ENCODE assay signal across 32 cellular contexts in genomic region chr10:105070249-105070648, GRCh38.
"Had no signal": no experiment of that assay in that cellular context is flagged by ENCODE, and none has a peak within 500 bp of the region (broad histone marks: within the 10 kb centered on the region; RNA-seq: fewer than 3 reads in every experiment).

No MANE protein-coding gene starts in this region.

- H3K4me1 Mint-ChIP-seq: activated CD4-positive, alpha-beta memory T cell treated with anti-CD3 and anti-CD28 coated beads, Interleukin-2, amount 10 ng/mL, durations not matched to agents 7 days and 5 days; activated CD4-positive, alpha-beta T cell treated with anti-CD3 and anti-CD28 coated beads for 36 hours; activated CD4-positive, alpha-beta T cell treated with anti-CD3 and anti-CD28 coated beads, Interleukin-2, amount 10 ng/mL, durations not matched to agents 7 days and 5 days; activated naive CD4-positive, alpha-beta T cell treated with anti-CD3 and anti-CD28 coated beads, Interleukin-2, amount 50 U/mL, for 24 hours; activated naive CD8-positive, alpha-beta T cell treated with anti-CD3 and anti-CD28 coated beads for 36 hours; activated naive CD8-positive, alpha-beta T cell treated with anti-CD3 and anti-CD28 coated beads, Interleukin-2, amount 50 U/mL, for 24 hours had no signal

- H3K27me3 Mint-ChIP-seq: activated CD4-positive, alpha-beta memory T cell treated with anti-CD3 and anti-CD28 coated beads, Interleukin-2, amount 10 ng/mL, durations not matched to agents 7 days and 5 days; activated CD4-positive, alpha-beta T cell treated with anti-CD3 and anti-CD28 coated beads for 36 hours; activated CD4-positive, alpha-beta T cell treated with anti-CD3 and anti-CD28 coated beads, Interleukin-2, amount 10 ng/mL, durations not matched to agents 7 days and 5 days; activated naive CD4-positive, alpha-beta T cell treated with anti-CD3 and anti-CD28 coated beads, Interleukin-2, amount 50 U/mL, for 24 hours; activated naive CD8-positive, alpha-beta T cell treated with anti-CD3 and anti-CD28 coated beads, Interleukin-2, amount 50 U/mL, for 24 hours; brain had no signal

- ATAC-seq: activated CD4-positive, alpha-beta T cell treated with anti-CD3 and anti-CD28 coated beads for 36 hours; activated naive CD8-positive, alpha-beta T cell treated with anti-CD3 and anti-CD28 coated beads, Interleukin-2, amount 50 U/mL, for 24 hours; activated T-cell treated with anti-CD3 and anti-CD28 coated beads, Interleukin-2, amount 50 U/mL, for 4 hours; gastroesophageal sphincter had no signal

- H3K4me1 ChIP-seq: adrenal gland, breast epithelium, colonic mucosa, esophagus squamous epithelium, gastroesophageal sphincter had no signal

- H3K9me3 ChIP-seq: adrenal gland, breast epithelium, colonic mucosa, esophagus squamous epithelium, gastroesophageal sphincter had no signal

- DNase-seq: activated CD4-positive, alpha-beta memory T cell treated with anti-CD3 and anti-CD28 coated beads, Interleukin-2, amount 10 ng/mL, durations not matched to agents 7 days and 5 days; activated CD4-positive, alpha-beta T cell treated with anti-CD3 and anti-CD28 coated beads for 36 hours; activated CD4-positive, alpha-beta T cell treated with anti-CD3 and anti-CD28 coated beads, Interleukin-2, amount 10 ng/mL, durations not matched to agents 7 days and 5 days; activated CD4-positive, alpha-beta T cell treated with anti-CD3 and anti-CD28 coated beads, Interleukin-2, amount 50 U/mL, for 4 hours; activated CD4-positive, CD25-positive, alpha-beta regulatory T cell; activated CD4-positive, CD25-positive, alpha-beta regulatory T cell treated with anti-CD3 and anti-CD28 coated beads, Interleukin-2, amount 50 U/mL, for 72 hours; activated CD8-positive, alpha-beta memory T cell treated with anti-CD3 and anti-CD28 coated beads, Interleukin-2, amount 50 U/mL, for 48 hours; activated effector memory CD4-positive, alpha-beta T cell treated with anti-CD3 and anti-CD28 coated beads, Interleukin-2, amount 50 U/mL, for 16 hours; activated naive CD4-positive, alpha-beta T cell treated with anti-CD3 and anti-CD28 coated beads for 36 hours; activated naive CD8-positive, alpha-beta T cell treated with anti-CD3 and anti-CD28 coated beads for 36 hours; activated naive CD8-positive, alpha-beta T cell treated with anti-CD3 and anti-CD28 coated beads, Interleukin-2, amount 50 U/mL, for 24 hours; activated T-cell treated with anti-CD3 and anti-CD28 coated beads for 4 hours; activated T-cell treated with anti-CD3 and anti-CD28 coated beads, Interleukin-2, amount 50 U/mL, for 4 hours; adrenal gland; amygdala; aorta; central memory CD4-positive, alpha-beta T cell; cerebellar nuclear complex; colonic mucosa; effector CD8-positive, alpha-beta T cell; erythroblast; esophagus squamous epithelium; foreskin melanocyte; head of caudate nucleus; T-helper 2 cell had no signal

- H3K4me3 ChIP-seq: adrenal gland, breast epithelium, cardiac muscle cell, colonic mucosa, esophagus squamous epithelium, gastroesophageal sphincter had no signal

- H3K27me3 ChIP-seq: adrenal gland, breast epithelium, cardiac muscle cell, colonic mucosa, esophagus squamous epithelium, gastroesophageal sphincter had no signal

- H3K4me3 Mint-ChIP-seq: activated CD4-positive, alpha-beta memory T cell treated with anti-CD3 and anti-CD28 coated beads, Interleukin-2, amount 10 ng/mL, durations not matched to agents 7 days and 5 days; activated CD4-positive, alpha-beta T cell treated with anti-CD3 and anti-CD28 coated beads for 36 hours; activated CD4-positive, alpha-beta T cell treated with anti-CD3 and anti-CD28 coated beads, Interleukin-2, amount 10 ng/mL, durations not matched to agents 7 days and 5 days; activated naive CD4-positive, alpha-beta T cell treated with anti-CD3 and anti-CD28 coated beads for 36 hours; activated naive CD4-positive, alpha-beta T cell treated with anti-CD3 and anti-CD28 coated beads, Interleukin-2, amount 50 U/mL, for 24 hours; activated naive CD8-positive, alpha-beta T cell treated with anti-CD3 and anti-CD28 coated beads for 36 hours; activated naive CD8-positive, alpha-beta T cell treated with anti-CD3 and anti-CD28 coated beads, Interleukin-2, amount 50 U/mL, for 24 hours; activated T-cell treated with anti-CD3 and anti-CD28 coated beads, Interleukin-2, amount 50 U/mL, for 4 hours; activated T-helper 1 cell treated with anti-CD3 and anti-CD28 coated beads, Interleukin-12 subunit alpha, Interleukin-12 subunit beta, Interleukin-2, Interleukin-4 antibody, amounts not matched to agents 30 ng/mL and 10 ng/mL and 1 ng/mL, durations not matched to agents 14 hours and 24 hours and 36 hours; brain had no signal

- H3K9me3 Mint-ChIP-seq: activated CD4-positive, alpha-beta memory T cell treated with anti-CD3 and anti-CD28 coated beads, Interleukin-2, amount 10 ng/mL, durations not matched to agents 7 days and 5 days; activated CD4-positive, alpha-beta T cell treated with anti-CD3 and anti-CD28 coated beads, Interleukin-2, amount 10 ng/mL, durations not matched to agents 7 days and 5 days; activated naive CD4-positive, alpha-beta T cell treated with anti-CD3 and anti-CD28 coated beads for 36 hours; activated naive CD4-positive, alpha-beta T cell treated with anti-CD3 and anti-CD28 coated beads, Interleukin-2, amount 50 U/mL, for 24 hours; activated naive CD8-positive, alpha-beta T cell treated with anti-CD3 and anti-CD28 coated beads for 36 hours; activated naive CD8-positive, alpha-beta T cell treated with anti-CD3 and anti-CD28 coated beads, Interleukin-2, amount 50 U/mL, for 24 hours; activated T-cell treated with anti-CD3 and anti-CD28 coated beads, Interleukin-2, amount 50 U/mL, for 4 hours; activated T-helper 1 cell treated with anti-CD3 and anti-CD28 coated beads, Interleukin-12 subunit alpha, Interleukin-12 subunit beta, Interleukin-2, Interleukin-4 antibody, amounts not matched to agents 30 ng/mL and 10 ng/mL and 1 ng/mL, durations not matched to agents 14 hours and 24 hours and 36 hours; activated T-helper 2 cell treated with anti-CD3 and anti-CD28 coated beads, Interferon-gamma antibody, Interleukin-2, Interleukin-4, amounts not matched to agents 10 μg/mL and 5 μg/mL and 100 μg/mL, durations not matched to agents 14 hours and 24 hours and 36 hours had no signal

- H3K27ac ChIP-seq: adrenal gland, breast epithelium, cardiac muscle cell, colonic mucosa, esophagus squamous epithelium, gastroesophageal sphincter had no signal

- H3K27ac Mint-ChIP-seq: activated CD4-positive, alpha-beta memory T cell treated with anti-CD3 and anti-CD28 coated beads, Interleukin-2, amount 10 ng/mL, durations not matched to agents 7 days and 5 days; activated CD4-positive, alpha-beta T cell treated with anti-CD3 and anti-CD28 coated beads for 36 hours; activated CD4-positive, alpha-beta T cell treated with anti-CD3 and anti-CD28 coated beads, Interleukin-2, amount 10 ng/mL, durations not matched to agents 7 days and 5 days; activated naive CD4-positive, alpha-beta T cell treated with anti-CD3 and anti-CD28 coated beads for 36 hours; activated naive CD4-positive, alpha-beta T cell treated with anti-CD3 and anti-CD28 coated beads, Interleukin-2, amount 50 U/mL, for 24 hours; activated naive CD8-positive, alpha-beta T cell treated with anti-CD3 and anti-CD28 coated beads for 36 hours; activated naive CD8-positive, alpha-beta T cell treated with anti-CD3 and anti-CD28 coated beads, Interleukin-2, amount 50 U/mL, for 24 hours; activated T-helper 1 cell treated with anti-CD3 and anti-CD28 coated beads, Interleukin-12 subunit alpha, Interleukin-12 subunit beta, Interleukin-2, Interleukin-4 antibody, amounts not matched to agents 30 ng/mL and 10 ng/mL and 1 ng/mL, durations not matched to agents 14 hours and 24 hours and 36 hours; activated T-helper 2 cell treated with anti-CD3 and anti-CD28 coated beads, Interferon-gamma antibody, Interleukin-2, Interleukin-4, amounts not matched to agents 10 μg/mL and 5 μg/mL and 100 μg/mL, durations not matched to agents 14 hours and 24 hours and 36 hours; brain had no signal

- H3K36me3 Mint-ChIP-seq: activated naive CD4-positive, alpha-beta T cell treated with anti-CD3 and anti-CD28 coated beads, Interleukin-2, amount 50 U/mL, for 24 hours; activated naive CD8-positive, alpha-beta T cell treated with anti-CD3 and anti-CD28 coated beads for 36 hours; brain had no signal

- H3K36me3 ChIP-seq: adrenal gland, breast epithelium, cardiac muscle cell, colonic mucosa, esophagus squamous epithelium, gastroesophageal sphincter had no signal
